In the genomic region with DNA sequence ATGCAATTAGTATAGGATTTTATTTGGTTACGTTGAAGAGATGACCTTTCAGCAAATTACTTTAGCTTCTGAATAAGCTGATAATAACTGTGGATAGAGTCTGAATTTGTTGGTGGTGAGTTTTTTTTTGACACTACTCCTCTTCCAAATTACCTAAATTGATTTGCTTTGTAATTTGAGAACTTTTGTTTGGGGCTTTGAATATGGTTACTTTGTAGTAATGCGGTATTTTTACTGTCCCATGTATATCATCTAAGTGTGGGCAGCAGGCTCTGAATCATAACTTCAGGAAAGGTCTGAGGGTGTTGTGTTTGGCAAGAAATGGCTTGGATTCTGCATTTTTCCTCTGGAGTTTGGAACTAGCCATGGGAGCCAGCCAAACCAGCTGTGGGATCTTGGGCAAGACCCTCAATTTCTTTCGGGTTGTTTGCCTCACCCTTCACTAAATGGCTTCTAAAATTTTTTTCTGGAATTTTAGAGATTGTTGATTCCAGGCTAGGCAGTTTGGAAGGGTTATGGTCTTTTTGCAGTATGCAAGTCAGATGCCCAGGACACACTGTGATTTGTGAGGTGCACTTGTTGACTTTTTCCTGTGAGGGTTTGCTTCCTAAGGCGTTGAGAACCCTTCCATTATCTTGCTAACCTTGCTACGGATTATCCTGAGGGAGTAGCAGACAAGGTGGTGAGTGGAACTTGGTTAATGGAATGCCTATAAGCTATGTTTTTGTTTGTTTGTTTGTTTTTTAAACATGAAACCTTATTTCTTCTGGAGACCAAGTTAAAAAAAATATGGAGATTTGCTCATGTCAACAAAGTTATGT, we compare ENCODE assay signal across 15 cellular contexts. TPM values are rescaled to one million over a fixed set of nuclear protein-coding genes. Genes with fewer than 3 reads are reported as not detected.
DNase-seq lines count a peak whose midpoint lies in the region; ATAC-seq, FAIRE-seq and TF ChIP-seq lines count a peak whose summit lies in the region.
"Had no signal": no experiment of that assay in that cellular context is flagged by ENCODE, and none has a peak within 500 bp of the region (broad histone marks: within the 10 kb centered on the region; RNA-seq: fewer than 3 reads in every experiment).

No MANE protein-coding gene starts in this region.

- intact Hi-C loops in left cardiac atrium (cut with DNase I), result no loop called here

- ATAC-seq in left cardiac atrium (peak; percentile 64 to 76), GM21737 (IDR thresholded peaks at IDR 0.05; ENCODE audit: unreplicated experiment) (no peak)
- ATAC-seq: body of pancreas had no signal

- H3K9me3 ChIP-seq in right atrium auricular region (no peaks in the 10 kb centered on the region), adipocyte (ENCODE audit: control insufficient read depth, low read length) (no peaks in the 10 kb centered on the region)
- H3K9me3 ChIP-seq: body of pancreas had no signal

- H3K4me1 ChIP-seq in right atrium auricular region, result peaks cover 0 to 42% of the 10 kb centered on the region in 2 donors
- H3K4me1 ChIP-seq in adipocyte (ENCODE audit: control insufficient read depth, insufficient read depth, low read length), result peaks cover 62% of the 10 kb centered on the region

- H3K36me3 ChIP-seq in right atrium auricular region (no peaks in the 10 kb centered on the region), adipocyte (ENCODE audit: control insufficient read depth, insufficient read depth, low read length, severe bottlenecking) (no peaks in the 10 kb centered on the region)

- peak overlapping the region in 1 of 2 donors; percentile 37 for H3K27ac ChIP-seq in right atrium auricular region
- H3K27ac ChIP-seq: body of pancreas had no signal

- H3K4me3 ChIP-seq in right atrium auricular region (no peak overlapping the region), adipocyte (ENCODE audit: low read length) (peak overlapping the region; percentile 59)
- H3K4me3 ChIP-seq: body of pancreas had no signal

- FAIRE-seq in frontal cortex (lab: Jason Lieb, UNC), result no peak
- FAIRE-seq: GM18507 had no signal

- H3K9ac ChIP-seq in adipocyte (ENCODE audit: low read length), result peak overlapping the region; percentile 26

- TF ChIP-seq CTCF in right atrium auricular region (IDR thresholded peaks at IDR 0.05), result no peak

- DNase-seq in left cardiac atrium (peak; percentile 55), right atrium auricular region (ENCODE audit: low spot score) (no peak), adipocyte (ENCODE audit: low read depth) (peak; percentile 71), glomerular visceral epithelial cell (ENCODE audit: extremely low spot score) (peak; percentile 65), frontal cortex (ENCODE audit: low spot score in 2 of 2) (no peak), HUDEP-2 (lab: John Stamatoyannopoulos, UW; ENCODE audit: unreplicated experiment in 76 of 76) (no peak), midbrain (lab: John Stamatoyannopoulos, UW) (no peak)
- DNase-seq: activated CD4-positive, CD25-positive, alpha-beta regulatory T cell; body of pancreas; DMS79; erythroblast; NCI-H1436; NCI-H526 treated with DMSO at 0.1 percent for 48 hours had no signal

- no peaks in the 10 kb centered on the region for H3K27me3 ChIP-seq in right atrium auricular region
- no peaks in the 10 kb centered on the region for H3K27me3 ChIP-seq in adipocyte (replicated peaks; ENCODE audit: control insufficient read depth, insufficient read depth, low read length)
- H3K27me3 ChIP-seq: body of pancreas had no signal

RNA-seq across cellular contexts. Expression of a gene that starts 10.4 kb away (rescaled TPM):
- total RNA-seq in left cardiac atrium (10 to 100 TPM; 37.6 to 46.9 TPM), right atrium auricular region (10 to 100 TPM; 33.9 to 39.2 TPM), frontal cortex (52.6 TPM)

Comparison
In these comparisons a context has a peak if more than half of its experiments do, and no peak if none do; other contexts are left out.
1. DNase-seq: peak in left cardiac atrium (single experiment), adipocyte (single experiment) and glomerular visceral epithelial cell (single experiment); none in right atrium auricular region (single experiment), frontal cortex (0 of 2), HUDEP-2 (0 of 76) and midbrain (single experiment).